Comparison of ENCODE assay signal across 9 cellular contexts in genomic region chr15:38398134-38398533, GRCh38. TPM values are rescaled to one million over a fixed set of nuclear protein-coding genes. Genes with fewer than 3 reads are reported as not detected.
A peak's percentile ranks its signal among the peaks of the same experiment; 100 is the strongest.
DNase-seq lines count a peak whose midpoint lies in the region; ATAC-seq and TF ChIP-seq lines count a peak whose summit lies in the region.
"Had no signal": no experiment of that assay in that cellular context is flagged by ENCODE, and none has a peak within 500 bp of the region (broad histone marks: within the 10 kb centered on the region; RNA-seq: fewer than 3 reads in every experiment).

No MANE protein-coding gene starts in this region.

- intact Hi-C loops in transverse colon (cut with DNase I; ENCODE audit: low total_unique reads), result no loop called here

- 74 to 89% methylated on average over 1 to 2 of the region's 2 CpGs for WGBS in transverse colon (ENCODE audit: low coverage in 1 of 2), 2 donors

- H3K27ac ChIP-seq in right atrium auricular region, result peak overlapping the region; percentile 43 to 63
- H3K27ac ChIP-seq in transverse colon, result peak overlapping the region; percentile 24 to 55 (median 38)
- H3K27ac ChIP-seq: dorsolateral prefrontal cortex, KMS-11 had no signal

- ATAC-seq in HG03378 (IDR thresholded peaks at IDR 0.05; ENCODE audit: unreplicated experiment), result no peak

- DNase-seq in HS-27A (ENCODE audit: low read depth), result peak; percentile 79
- DNase-seq in astrocyte of the cerebellum (ENCODE audit: low read depth), result peak; percentile 99
- peak; percentile 76 for DNase-seq in right atrium auricular region (ENCODE audit: low spot score)
- peak; percentile 15 for DNase-seq in transverse colon
- DNase-seq in NCI-H2107 (lab: John Stamatoyannopoulos, UW), result no peak
- no peak for DNase-seq in middle frontal gyrus (ENCODE audit: extremely low spot score, low spot score)
- DNase-seq: dorsolateral prefrontal cortex had no signal

- H3K4me1 ChIP-seq in right atrium auricular region (peaks cover 0 to 10% of the 10 kb centered on the region in 2 donors), transverse colon (no peaks in the 10 kb centered on the region)

- no peaks in the 10 kb centered on the region for H3K27me3 ChIP-seq in right atrium auricular region
- peaks cover 5% of the 10 kb centered on the region for H3K27me3 ChIP-seq in transverse colon

- no peak for TF ChIP-seq EP300 in transverse colon (IDR thresholded peaks at IDR 0.05; ENCODE audit: low read depth)

- H3K36me3 ChIP-seq in right atrium auricular region (no peaks in the 10 kb centered on the region), transverse colon (no peaks in the 10 kb centered on the region)

- H3K9me3 ChIP-seq in right atrium auricular region (no peaks in the 10 kb centered on the region), transverse colon (no peaks in the 10 kb centered on the region)

- no peak overlapping the region for H3K4me3 ChIP-seq in astrocyte of the cerebellum (ENCODE audit: low read depth, low read length)
- H3K4me3 ChIP-seq in right atrium auricular region, result no peak overlapping the region
- H3K4me3 ChIP-seq in transverse colon, result no peak overlapping the region
- H3K4me3 ChIP-seq: dorsolateral prefrontal cortex had no signal

- in situ Hi-C loops in astrocyte of the cerebellum (cut with HindIII; ENCODE audit: low sequenced_read_pairs) (no loop called here), transverse colon (cut with MboI; ENCODE audit: low pct_ligation_motif_present in 1 of 4, low pct_unique_long_range_greater_than_20kb in 1 of 4, low sequenced_read_pairs in 3 of 4) (loop anchor here in 1 of 4 donors (10.0 kb wide), 1 partner anchor 393 kb away; no protein-coding TSS in a partner anchor)

- TF ChIP-seq POLR2A in transverse colon (IDR thresholded peaks at IDR 0.05), result no peak

- TF ChIP-seq CTCF in astrocyte of the cerebellum (IDR thresholded peaks at IDR 0.05; ENCODE audit: low read depth, low read length, missing control alignments) (no peak), right atrium auricular region (IDR thresholded peaks at IDR 0.05) (no peak), transverse colon (IDR thresholded peaks at IDR 0.05) (no peak)

RNA-seq across cellular contexts. Expression of gene FAM98B, which starts 55.8 kb away (rescaled TPM):
- total RNA-seq in right atrium auricular region (10 to 100 TPM in 1 of 2 donors, 1 to 10 TPM in 1; 9.8 to 13.4 TPM), transverse colon (10 to 100 TPM in 1 of 4 donors, 1 to 10 TPM in 3; 5.2 to 12.2 (median 7.6) TPM)

Comparison
In these comparisons a context has a peak if more than half of its experiments do, and no peak if none do; other contexts are left out.
1. DNase-seq: peak in HS-27A (single experiment), astrocyte of the cerebellum (single experiment), right atrium auricular region (single experiment) and transverse colon (single experiment); none in NCI-H2107 (single experiment) and middle frontal gyrus (single experiment).